In genomic region chr1:27979859-27980201, GRCh38 we compare ENCODE assay signal across 1 cellular context.
TF ChIP-seq lines count a peak whose summit lies in the region.

No MANE protein-coding gene starts in this region.

TF ChIP-seq in HCT116, 20 proteins besides CTCF, POLR2A, EP300 and RAD21 (continued from another document):
- TF ChIP-seq MAX (IDR thresholded peaks at IDR 0.05) (no peak), EGR1 (IDR thresholded peaks at IDR 0.05; ENCODE audit: low read depth) (no peak), EZH2phosphoT487 (IDR thresholded peaks at IDR 0.05; ENCODE audit: borderline replicate concordance) (no peak), ELF1 (IDR thresholded peaks at IDR 0.05; ENCODE audit: borderline replicate concordance, low read depth) (no peak), JUND (IDR thresholded peaks at IDR 0.05) (no peak), POLR2AphosphoS5 (IDR thresholded peaks at IDR 0.05; ENCODE audit: low read depth, low read length) (no peak), SP1 (IDR thresholded peaks at IDR 0.05; ENCODE audit: low read depth) (no peak), REST (IDR thresholded peaks at IDR 0.05; ENCODE audit: low read depth) (no peak)
